In genomic region chr17:27856676-27857429, GRCh38 we compare ENCODE assay signal across 25 cellular contexts. TPM values are rescaled to one million over a fixed set of nuclear protein-coding genes. Genes with fewer than 3 reads are reported as not detected.
DNase-seq lines count a peak whose midpoint lies in the region; ATAC-seq, FAIRE-seq and TF ChIP-seq lines count a peak whose summit lies in the region.
"Had no signal": no experiment of that assay in that cellular context is flagged by ENCODE, and none has a peak within 500 bp of the region (broad histone marks: within the 10 kb centered on the region; RNA-seq: fewer than 3 reads in every experiment).

No MANE protein-coding gene starts in this region.

- TF ChIP-seq RAD21 in H1 (IDR thresholded peaks at IDR 0.05 in 1 of 2, conservative IDR thresholded peaks at IDR 0.05 in 1 of 2; ENCODE audit: low read depth in 2 of 2, low read length in 2 of 2), result no peak

- no peak overlapping the region for H2BK20ac ChIP-seq in H1 (ENCODE audit: low read length)

- H3K14ac ChIP-seq in H1 (ENCODE audit: insufficient read length), result no peak overlapping the region

- H3K18ac ChIP-seq in H1 (ENCODE audit: extremely low read depth, low read length), result peak overlapping the region; percentile 21; the same call in 1 of the 2 replicates

- no peaks in the 10 kb centered on the region for H3K4me1 ChIP-seq in HEK293 (ENCODE audit: control insufficient read depth, insufficient read depth, low read length)
- H3K4me1 ChIP-seq in H1 (replicated peaks in 1 of 4; ENCODE audit: control insufficient read depth in 3 of 4, insufficient read depth in 4 of 4, low read length in 3 of 4), result peaks cover 3 to 9% (median 3%) of the 10 kb centered on the region in 4 experiments; a peak in 5 of 7 replicates

- POLR2A ChIA-PET in activated CD4-positive, alpha-beta T cell treated with anti-CD3 and anti-CD28 coated beads for 36 hours (lab: Charles Lee), result no interaction called here
- POLR2A ChIA-PET in activated CD4-positive, alpha-beta T cell treated with anti-CD3 and anti-CD28 coated beads, Interleukin-2, amount 10 ng/mL, durations not matched to agents 7 days and 5 days (lab: Charles Lee), result no interaction called here
- POLR2A ChIA-PET in HEK293 (lab: Yijun Ruan, JAX) (no interaction called here), H1 (lab: Charles Lee; ENCODE audit: partially characterized antibody) (no interaction called here)

- no peak overlapping the region for H4K8ac ChIP-seq in H1 (ENCODE audit: extremely low read depth, insufficient read depth, low read length)

- H3K4me1 Mint-ChIP-seq in activated CD4-positive, alpha-beta T cell treated with anti-CD3 and anti-CD28 coated beads for 36 hours, result peaks cover 8% of the 10 kb centered on the region
- H3K4me1 Mint-ChIP-seq in activated CD4-positive, alpha-beta T cell treated with anti-CD3 and anti-CD28 coated beads, Interleukin-2, amount 10 ng/mL, durations not matched to agents 7 days and 5 days, result peaks cover 9% of the 10 kb centered on the region
- no peaks in the 10 kb centered on the region for H3K4me1 Mint-ChIP-seq in stimulated activated effector memory CD8-positive, alpha-beta T cell treated with anti-CD3 and anti-CD28 coated beads, Interleukin-12 subunit alpha, Interleukin-12 subunit beta, amount 100 ng/mL, for 72 hours
- peaks cover 0 to 5% of the 10 kb centered on the region in 2 donors for H3K4me1 Mint-ChIP-seq in natural killer cell

- DNase-seq in activated CD4-positive, alpha-beta T cell treated with anti-CD3 and anti-CD28 coated beads for 36 hours, result no peak
- no peak for DNase-seq in activated CD4-positive, alpha-beta T cell treated with anti-CD3 and anti-CD28 coated beads, Interleukin-2, amount 10 ng/mL, durations not matched to agents 7 days and 5 days
- DNase-seq in H1 (ENCODE audit: low read depth in 1 of 2, low spot score in 2 of 2), result no peak
- DNase-seq in stimulated activated effector memory CD8-positive, alpha-beta T cell treated with anti-CD3 and anti-CD28 coated beads, Interleukin-12 subunit alpha, Interleukin-12 subunit beta, amount 100 ng/mL, for 72 hours (ENCODE audit: low spot score in 2 of 2), result no peak
- no peak for DNase-seq in natural killer cell
- DNase-seq in SHP77 (lab: John Stamatoyannopoulos, UW), result no peak
- DNase-seq: AML-193; C1 segment of cervical spinal cord; CD8-positive, alpha-beta T cell; DMS153; GDM1; KBM-7; NCI-H1092; NCI-H1436; NCI-H187 treated with DMSO at 0.1 percent for 48 hours; NCI-H2107; NCI-H69 had no signal

- H3K27ac ChIP-seq in HEK293 (ENCODE audit: extremely low read depth, low read depth, low read length), result no peak overlapping the region
- no peak overlapping the region for H3K27ac ChIP-seq in H1 (ENCODE audit: low read depth, low read length)

- H3K9me3 Mint-ChIP-seq in activated CD4-positive, alpha-beta T cell treated with anti-CD3 and anti-CD28 coated beads for 36 hours (ENCODE audit: low read depth), result peaks cover 2% of the 10 kb centered on the region
- H3K9me3 Mint-ChIP-seq in activated CD4-positive, alpha-beta T cell treated with anti-CD3 and anti-CD28 coated beads, Interleukin-2, amount 10 ng/mL, durations not matched to agents 7 days and 5 days, result no peaks in the 10 kb centered on the region
- H3K9me3 Mint-ChIP-seq in stimulated activated effector memory CD8-positive, alpha-beta T cell treated with anti-CD3 and anti-CD28 coated beads, Interleukin-12 subunit alpha, Interleukin-12 subunit beta, amount 100 ng/mL, for 72 hours, result no peaks in the 10 kb centered on the region
- H3K9me3 Mint-ChIP-seq in natural killer cell, result no peaks in the 10 kb centered on the region
- H3K9me3 Mint-ChIP-seq: CD8-positive, alpha-beta T cell had no signal

- no peak overlapping the region for H2AK5ac ChIP-seq in H1 (ENCODE audit: low read depth, low read length)

- H3K23me2 ChIP-seq in H1 (ENCODE audit: low read depth, low read length), result no peaks in the 10 kb centered on the region

- H3K9ac ChIP-seq in H1 (replicated peaks in 1 of 4; ENCODE audit: extremely low read depth in 1 of 4, low read depth in 3 of 4, low read length in 3 of 4), result no peak overlapping the region

- no peak overlapping the region for H3K4me3 Mint-ChIP-seq in activated CD4-positive, alpha-beta T cell treated with anti-CD3 and anti-CD28 coated beads for 36 hours
- no peak overlapping the region for H3K4me3 Mint-ChIP-seq in activated CD4-positive, alpha-beta T cell treated with anti-CD3 and anti-CD28 coated beads, Interleukin-2, amount 10 ng/mL, durations not matched to agents 7 days and 5 days
- H3K4me3 Mint-ChIP-seq in stimulated activated effector memory CD8-positive, alpha-beta T cell treated with anti-CD3 and anti-CD28 coated beads, Interleukin-12 subunit alpha, Interleukin-12 subunit beta, amount 100 ng/mL, for 72 hours, result no peak overlapping the region
- H3K4me3 Mint-ChIP-seq in natural killer cell, result no peak overlapping the region
- H3K4me3 Mint-ChIP-seq: CD8-positive, alpha-beta T cell had no signal

- no peak overlapping the region for H3K4ac ChIP-seq in H1 (replicated peaks; ENCODE audit: insufficient read length, low read depth, low read length)

- TF ChIP-seq EP300 in H1 (IDR thresholded peaks at IDR 0.05; ENCODE audit: borderline replicate concordance in 1 of 2, low read depth in 2 of 2, low read length in 2 of 2), result no peak

- intact Hi-C loops in activated CD4-positive, alpha-beta T cell treated with anti-CD3 and anti-CD28 coated beads for 36 hours (cut with DNase I, micrococcal nuclease), result no loop called here
- intact Hi-C loops in natural killer cell (cut with micrococcal nuclease), result no loop called here

- H2BK12ac ChIP-seq in H1 (ENCODE audit: low read depth, low read length), result no peak overlapping the region

- H3K27me3 Mint-ChIP-seq in activated CD4-positive, alpha-beta T cell treated with anti-CD3 and anti-CD28 coated beads for 36 hours, result no peaks in the 10 kb centered on the region
- peaks cover 7% of the 10 kb centered on the region for H3K27me3 Mint-ChIP-seq in activated CD4-positive, alpha-beta T cell treated with anti-CD3 and anti-CD28 coated beads, Interleukin-2, amount 10 ng/mL, durations not matched to agents 7 days and 5 days
- H3K27me3 Mint-ChIP-seq in natural killer cell (ENCODE audit: low read depth in 2 of 2), result peaks cover 30 to 34% of the 10 kb centered on the region in 2 donors

- no peak overlapping the region for H2BK5ac ChIP-seq in H1 (ENCODE audit: low read depth, low read length)

- no peaks in the 10 kb centered on the region for H3K79me2 ChIP-seq in H1 (ENCODE audit: control insufficient read depth in 1 of 2, insufficient read depth in 2 of 2, low read length in 2 of 2)

- no peak overlapping the region for H3K23ac ChIP-seq in H1 (ENCODE audit: insufficient read length)

- TF ChIP-seq CTCF in HEK293 (tag by site-specific recombination; IDR thresholded peaks at IDR 0.05), result no peak
- no peak for TF ChIP-seq CTCF in H1 (IDR thresholded peaks at IDR 0.05; ENCODE audit: control extremely low read depth in 1 of 3, insufficient read depth in 1 of 3, low read depth in 1 of 3, low read length in 3 of 3)
- no peak for TF ChIP-seq CTCF in natural killer cell (IDR thresholded peaks at IDR 0.05)

- no peaks in the 10 kb centered on the region for H4K20me1 ChIP-seq in H1 (replicated peaks in 1 of 2; ENCODE audit: control insufficient read depth in 1 of 2, insufficient read depth in 2 of 2, low read length in 2 of 2)

- ATAC-seq in activated CD4-positive, alpha-beta T cell treated with anti-CD3 and anti-CD28 coated beads for 36 hours, result no peak
- ATAC-seq in stimulated activated effector memory CD8-positive, alpha-beta T cell treated with anti-CD3 and anti-CD28 coated beads, Interleukin-12 subunit alpha, Interleukin-12 subunit beta, amount 100 ng/mL, for 72 hours, result no peak
- ATAC-seq in natural killer cell (no peak), HG03175 (IDR thresholded peaks at IDR 0.05; ENCODE audit: unreplicated experiment) (no peak)
- ATAC-seq: CD8-positive, alpha-beta T cell had no signal

- H3K4me3 ChIP-seq in HEK293 (ENCODE audit: low read depth, low read length) (no peak overlapping the region), H1 (ENCODE audit: extremely low read depth in 1 of 4, insufficient read depth in 2 of 4, low read depth in 3 of 4, low read length in 4 of 4) (no peak overlapping the region)

- CTCF ChIA-PET in activated CD4-positive, alpha-beta T cell treated with anti-CD3 and anti-CD28 coated beads for 36 hours (lab: Charles Lee), result interaction anchor here (0.6 to 1.8 kb wide), 4 partner anchors 10 to 418 kb away, joined by 3 to 9 read pairs (median 4); no protein-coding TSS in a partner anchor
- CTCF ChIA-PET in activated CD4-positive, alpha-beta T cell treated with anti-CD3 and anti-CD28 coated beads, Interleukin-2, amount 10 ng/mL, durations not matched to agents 7 days and 5 days (lab: Charles Lee), result interaction anchor here (1.2 to 2.2 kb wide), 3 partner anchors 23 to 52 kb away, joined by 3 to 6 read pairs (median 5); no protein-coding TSS in a partner anchor
- CTCF ChIA-PET in HEK293 (lab: Yijun Ruan, JAX), result interaction anchor here (0.6 to 1.7 kb wide), 6 partner anchors 14 to 684 kb away, joined by 3 to 6 read pairs (median 4); no protein-coding TSS in a partner anchor
- CTCF ChIA-PET in H1 (lab: Charles Lee; ENCODE audit: partially characterized antibody), result interaction anchor here (1.1 to 2.5 kb wide), 6 partner anchors 22 to 96 kb away, joined by 3 to 9 read pairs (median 5); no protein-coding TSS in a partner anchor

- H3K27ac Mint-ChIP-seq in activated CD4-positive, alpha-beta T cell treated with anti-CD3 and anti-CD28 coated beads for 36 hours, result peak overlapping the region; percentile 22
- no peak overlapping the region for H3K27ac Mint-ChIP-seq in activated CD4-positive, alpha-beta T cell treated with anti-CD3 and anti-CD28 coated beads, Interleukin-2, amount 10 ng/mL, durations not matched to agents 7 days and 5 days
- peak overlapping the region; percentile 45 for H3K27ac Mint-ChIP-seq in stimulated activated effector memory CD8-positive, alpha-beta T cell treated with anti-CD3 and anti-CD28 coated beads, Interleukin-12 subunit alpha, Interleukin-12 subunit beta, amount 100 ng/mL, for 72 hours
- H3K27ac Mint-ChIP-seq in natural killer cell, result no peak overlapping the region
- H3K27ac Mint-ChIP-seq: CD8-positive, alpha-beta T cell had no signal

- H3K9me3 ChIP-seq in HEK293 (ENCODE audit: control insufficient read depth, insufficient read depth, low read depth, low read length) (no peaks in the 10 kb centered on the region), H1 (ENCODE audit: insufficient read depth in 2 of 2, low read depth in 1 of 2, low read length in 1 of 2) (no peaks in the 10 kb centered on the region)

- H4K5ac ChIP-seq in H1 (ENCODE audit: insufficient read length, low read depth, low read length), result no peak overlapping the region

- H2BK15ac ChIP-seq in H1 (ENCODE audit: low read length), result no peak overlapping the region

- H4K91ac ChIP-seq in H1 (replicated peaks; ENCODE audit: insufficient read length, low read length), result no peak overlapping the region

- H3K36me3 ChIP-seq in HEK293 (ENCODE audit: control insufficient read depth in 2 of 2, insufficient read depth in 1 of 2, low read length in 2 of 2) (no peaks in the 10 kb centered on the region), H1 (ENCODE audit: control insufficient read depth in 2 of 4, insufficient read depth in 4 of 4, low read length in 3 of 4) (no peaks in the 10 kb centered on the region)

- H3K56ac ChIP-seq in H1 (replicated peaks; ENCODE audit: insufficient read length, low read depth, low read length), result no peak overlapping the region

- no peaks in the 10 kb centered on the region for H3K36me3 Mint-ChIP-seq in activated CD4-positive, alpha-beta T cell treated with anti-CD3 and anti-CD28 coated beads for 36 hours (ENCODE audit: low read depth)
- H3K36me3 Mint-ChIP-seq in activated CD4-positive, alpha-beta T cell treated with anti-CD3 and anti-CD28 coated beads, Interleukin-2, amount 10 ng/mL, durations not matched to agents 7 days and 5 days (ENCODE audit: low read depth), result no peaks in the 10 kb centered on the region
- no peaks in the 10 kb centered on the region for H3K36me3 Mint-ChIP-seq in stimulated activated effector memory CD8-positive, alpha-beta T cell treated with anti-CD3 and anti-CD28 coated beads, Interleukin-12 subunit alpha, Interleukin-12 subunit beta, amount 100 ng/mL, for 72 hours
- H3K36me3 Mint-ChIP-seq in natural killer cell, result no peaks in the 10 kb centered on the region
- H3K36me3 Mint-ChIP-seq: CD8-positive, alpha-beta T cell had no signal

- H3K4me2 ChIP-seq in H1 (ENCODE audit: insufficient read depth in 1 of 2, low read depth in 2 of 2, low read length in 2 of 2), result no peak overlapping the region

- no peaks in the 10 kb centered on the region for H3K27me3 ChIP-seq in H1 (replicated peaks in 1 of 4; ENCODE audit: control insufficient read depth in 3 of 4, extremely low read depth in 1 of 4, insufficient read depth in 3 of 4, low read length in 3 of 4)

- WGBS in H1 (ENCODE audit: extremely low coverage in 1 of 2, insufficient coverage in 1 of 2, insufficient read length in 1 of 2, insufficient replicate concordance in 2 of 2, low coverage in 1 of 2, low lambda C conversion rate in 2 of 2, missing lambda C conversion rate in 1 of 2), 2 experiments, result 76% methylated on average over 5 of the region's 5 CpGs; no CpG with 5 or more reads in 1 of the 2 experiments

- TF ChIP-seq POLR2A in H1 (IDR thresholded peaks at IDR 0.05; ENCODE audit: control extremely low read depth in 1 of 2, low read depth in 2 of 2, low read length in 2 of 2), result no peak

- H2AFZ ChIP-seq in H1 (ENCODE audit: low read length), result no peak overlapping the region

- no peak for FAIRE-seq in H1 (lab: Jason Lieb, UNC)
- FAIRE-seq: GM18507, RCC 7860 had no signal

- no peaks in the 10 kb centered on the region for H3K79me1 ChIP-seq in H1 (ENCODE audit: low read depth, low read length)

- H2BK120ac ChIP-seq in H1 (replicated peaks; ENCODE audit: low read depth, low read length), result no peak overlapping the region

RNA-seq across cellular contexts. Expression of gene LYRM9, which starts 36.3 kb away (rescaled TPM):
- 1 to 10 TPM; 5.9 to 6.3 TPM for total RNA-seq in activated CD4-positive, alpha-beta T cell treated with anti-CD3 and anti-CD28 coated beads for 36 hours
- total RNA-seq in activated CD4-positive, alpha-beta T cell treated with anti-CD3 and anti-CD28 coated beads, Interleukin-2, amount 10 ng/mL, durations not matched to agents 7 days and 5 days, result 1 to 10 TPM; 5.9 to 6.1 TPM
- 2.1 and 4.3 TPM in 2 replicates for total RNA-seq in H1 (2021; fragmentation: NEBNext Ultra II Directional; extraction: Animal tissue kit (Norgen Biotek cat#: 25700))
- 5.2 and 9.9 TPM in 2 replicates for polyA plus RNA-seq in H1 (2011; rRNA removed)
- 8.5 TPM for polyA plus RNA-seq in H1 (2011; cell fraction: cytosol; rRNA removed)
- 11.3 TPM for polyA plus RNA-seq in H1 (2011; cell fraction: nucleus; rRNA removed)
- polyA plus RNA-seq in H1 (2012, experiment 1 of 2), result 3.9 to 7.8 TPM (median 6.0 TPM) in 4 replicates
- 8.1 TPM for polyA plus RNA-seq in H1 (2012, experiment 2 of 2)
- 5.0 TPM for polyA plus RNA-seq in H1 (2013, experiment 1 of 2)
- 3.9 TPM for polyA plus RNA-seq in H1 (2013, experiment 2 of 2)
- 2.4 and 3.8 TPM in 2 replicates for polyA minus RNA-seq in H1 (2011; rRNA and poly(A)+ RNA removed)
- 2.0 TPM for polyA minus RNA-seq in H1 (2011; cell fraction: cytosol; rRNA and poly(A)+ RNA removed)
- polyA minus RNA-seq in H1 (2011; cell fraction: nucleus; rRNA and poly(A)+ RNA removed), result 3.0 TPM
- total RNA-seq in natural killer cell, result 10 to 100 TPM in 1 of 3 donors, 1 to 10 TPM in 2; 7.8 to 13.0 (median 9.3) TPM

RNA-seq across cellular contexts. Expression of gene NOS2, which starts 56.5 kb away (rescaled TPM):
- total RNA-seq in activated CD4-positive, alpha-beta T cell treated with anti-CD3 and anti-CD28 coated beads for 36 hours, result under 1 TPM; 0.07 to 0.09 TPM
- not detected for total RNA-seq in activated CD4-positive, alpha-beta T cell treated with anti-CD3 and anti-CD28 coated beads, Interleukin-2, amount 10 ng/mL, durations not matched to agents 7 days and 5 days
- total RNA-seq in H1 (2021; fragmentation: NEBNext Ultra II Directional; extraction: Animal tissue kit (Norgen Biotek cat#: 25700)), result 1.8 and 1.9 TPM in 2 replicates
- 1.0 and 1.6 TPM in 2 replicates for polyA plus RNA-seq in H1 (2011; rRNA removed)
- polyA plus RNA-seq in H1 (2011; cell fraction: cytosol; rRNA removed), result 0.83 TPM
- 1.8 TPM for polyA plus RNA-seq in H1 (2011; cell fraction: nucleus; rRNA removed)
- polyA plus RNA-seq in H1 (2012, experiment 1 of 2), result 0.77 to 1.4 TPM (median 1.2 TPM) in 4 replicates
- polyA plus RNA-seq in H1 (2012, experiment 2 of 2), result 0.79 TPM
- 0.89 TPM for polyA plus RNA-seq in H1 (2013, experiment 1 of 2)
- polyA plus RNA-seq in H1 (2013, experiment 2 of 2), result 0.81 TPM
- 1.1 TPM in 2 replicates for polyA minus RNA-seq in H1 (2011; rRNA and poly(A)+ RNA removed)
- 0.37 TPM for polyA minus RNA-seq in H1 (2011; cell fraction: cytosol; rRNA and poly(A)+ RNA removed)
- polyA minus RNA-seq in H1 (2011; cell fraction: nucleus; rRNA and poly(A)+ RNA removed), result 1.00 TPM
- under 1 TPM in 2 of 3 donors, not detected in 1; 0.19 to 0.20 TPM for total RNA-seq in natural killer cell
- total RNA-seq: A172, NCI-H460, OCI-LY7 had no signal
- polyA plus RNA-seq: AG04450 had no signal

Comparison
In these comparisons a context has a peak if more than half of its experiments do, and no peak if none do; other contexts are left out.
1. H3K27ac Mint-ChIP-seq: peak in activated CD4-positive, alpha-beta T cell treated with anti-CD3 and anti-CD28 coated beads for 36 hours (single experiment) and stimulated activated effector memory CD8-positive, alpha-beta T cell treated with anti-CD3 and anti-CD28 coated beads, Interleukin-12 subunit alpha, Interleukin-12 subunit beta, amount 100 ng/mL, for 72 hours (single experiment); none in activated CD4-positive, alpha-beta T cell treated with anti-CD3 and anti-CD28 coated beads, Interleukin-2, amount 10 ng/mL, durations not matched to agents 7 days and 5 days (single experiment) and natural killer cell (0 of 2).